9 cellular contexts compared by ENCODE assay signal in the genomic region with DNA sequence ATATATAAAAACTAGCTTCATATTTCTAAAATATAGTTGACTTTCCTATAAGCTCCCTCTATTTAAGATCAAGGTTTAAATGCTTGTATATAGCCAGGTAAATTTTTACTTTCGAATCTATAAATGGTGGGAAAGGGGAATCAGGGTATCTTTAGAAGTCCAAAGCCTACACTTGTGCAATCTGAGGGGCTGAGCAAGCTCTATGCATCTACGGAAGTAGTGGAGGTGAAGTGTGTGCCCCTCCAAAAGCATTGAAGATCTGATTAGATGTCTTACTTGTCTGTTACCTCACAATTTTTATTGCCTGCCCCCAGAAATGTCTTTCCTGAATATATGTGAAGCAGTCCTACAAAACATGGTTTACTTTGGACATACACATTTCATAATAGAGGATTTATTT. TPM values are rescaled to one million over a fixed set of nuclear protein-coding genes. Genes with fewer than 3 reads are reported as not detected.
A peak's percentile ranks its signal among the peaks of the same experiment; 100 is the strongest.
DNase-seq lines count a peak whose midpoint lies in the region; TF ChIP-seq lines count a peak whose summit lies in the region.
"Had no signal": no experiment of that assay in that cellular context is flagged by ENCODE, and none has a peak within 500 bp of the region (broad histone marks: within the 10 kb centered on the region; RNA-seq: fewer than 3 reads in every experiment).

No MANE protein-coding gene starts in this region.

- CTCF ChIA-PET in activated CD4-positive, alpha-beta T cell treated with anti-CD3 and anti-CD28 coated beads, Interleukin-2, amount 10 ng/mL, durations not matched to agents 7 days and 5 days (lab: Charles Lee), result interaction anchor here (1.0 kb wide), 2 partner anchors 24 to 191 kb away, joined by 3 to 5 read pairs; no protein-coding TSS in a partner anchor

- no peaks in the 10 kb centered on the region for H3K36me3 ChIP-seq in stomach smooth muscle (ENCODE audit: control insufficient read depth in 2 of 2, insufficient read depth in 2 of 2, low read length in 2 of 2)

- H3K36me3 Mint-ChIP-seq in activated CD4-positive, alpha-beta T cell treated with anti-CD3 and anti-CD28 coated beads, Interleukin-2, amount 10 ng/mL, durations not matched to agents 7 days and 5 days (ENCODE audit: low read depth), result peaks cover 13% of the 10 kb centered on the region
- H3K36me3 Mint-ChIP-seq in immature natural killer cell, result peaks cover 0 to 4% (median 0%) of the 10 kb centered on the region in 3 donors

- H3K27ac Mint-ChIP-seq in activated CD4-positive, alpha-beta T cell treated with anti-CD3 and anti-CD28 coated beads, Interleukin-2, amount 10 ng/mL, durations not matched to agents 7 days and 5 days, result no peak overlapping the region
- H3K27ac Mint-ChIP-seq in immature natural killer cell, result peak overlapping the region; percentile 80 to 98 (median 94)

- POLR2A ChIA-PET in activated CD4-positive, alpha-beta T cell treated with anti-CD3 and anti-CD28 coated beads, Interleukin-2, amount 10 ng/mL, durations not matched to agents 7 days and 5 days (lab: Charles Lee), result interaction anchor here (0.6 kb wide), 1 partner anchor 801 kb away, joined by 3 read pairs; no protein-coding TSS in a partner anchor

- peaks cover 33% of the 10 kb centered on the region for H3K4me1 Mint-ChIP-seq in activated CD4-positive, alpha-beta T cell treated with anti-CD3 and anti-CD28 coated beads, Interleukin-2, amount 10 ng/mL, durations not matched to agents 7 days and 5 days
- H3K4me1 Mint-ChIP-seq in immature natural killer cell, result peaks cover 42 to 58% of the 10 kb centered on the region in 2 donors

- peak overlapping the region; percentile 86 for H3K4me3 ChIP-seq in WI38 (ENCODE audit: low read depth, low read length)
- H3K4me3 ChIP-seq in stomach smooth muscle (ENCODE audit: low read length in 2 of 2), result peak overlapping the region; percentile 46 to 95

- no peaks in the 10 kb centered on the region for H3K9me3 ChIP-seq in stomach smooth muscle (ENCODE audit: control insufficient read depth in 2 of 2, low read length in 2 of 2)

- no peaks in the 10 kb centered on the region for H3K9me3 Mint-ChIP-seq in activated CD4-positive, alpha-beta T cell treated with anti-CD3 and anti-CD28 coated beads, Interleukin-2, amount 10 ng/mL, durations not matched to agents 7 days and 5 days
- no peaks in the 10 kb centered on the region for H3K9me3 Mint-ChIP-seq in immature natural killer cell

- no peak for DNase-seq in activated CD4-positive, alpha-beta T cell treated with anti-CD3 and anti-CD28 coated beads, Interleukin-2, amount 10 ng/mL, durations not matched to agents 7 days and 5 days
- no peak for DNase-seq in activated CD4-positive, alpha-beta T cell treated with anti-CD3 and anti-CD28 coated beads, Interleukin-2, amount 50 U/mL, for 48 hours
- DNase-seq in immature natural killer cell (no peak), NCI-H1048 (lab: John Stamatoyannopoulos, UW) (no peak), HuH-7 (ENCODE audit: low spot score) (no peak), NCI-H187 (lab: John Stamatoyannopoulos, UW) (no peak)
- DNase-seq: COR-L47 had no signal

- peaks cover 11% of the 10 kb centered on the region for H3K4me1 ChIP-seq in stomach smooth muscle (ENCODE audit: control insufficient read depth, insufficient read depth, low read length)

- no peak overlapping the region for H3K27ac ChIP-seq in stomach smooth muscle (ENCODE audit: low read length)

- no peak for TF ChIP-seq CTCF in WI38 (IDR thresholded peaks at IDR 0.05; ENCODE audit: low read depth, low read length)

- peak overlapping the region; percentile 84 for H3K4me3 Mint-ChIP-seq in activated CD4-positive, alpha-beta T cell treated with anti-CD3 and anti-CD28 coated beads, Interleukin-2, amount 10 ng/mL, durations not matched to agents 7 days and 5 days
- H3K4me3 Mint-ChIP-seq in immature natural killer cell, result peak overlapping the region; percentile 92 to 98 (median 94)

- H3K9ac ChIP-seq in stomach smooth muscle (ENCODE audit: low read length in 2 of 2), result peak overlapping the region; percentile 13 to 89

- no peaks in the 10 kb centered on the region for H3K27me3 Mint-ChIP-seq in activated CD4-positive, alpha-beta T cell treated with anti-CD3 and anti-CD28 coated beads, Interleukin-2, amount 10 ng/mL, durations not matched to agents 7 days and 5 days
- peaks cover 4 to 8% (median 7%) of the 10 kb centered on the region in 3 donors for H3K27me3 Mint-ChIP-seq in immature natural killer cell (ENCODE audit: low read depth in 3 of 3)

- no peaks in the 10 kb centered on the region for H3K27me3 ChIP-seq in stomach smooth muscle (ENCODE audit: control insufficient read depth in 1 of 2, insufficient read depth in 2 of 2, low read length in 2 of 2)

RNA-seq across cellular contexts. Expression of a gene that starts 1.6 kb away (rescaled TPM):
- 10 to 100 TPM; 39.3 to 43.7 TPM for total RNA-seq in activated CD4-positive, alpha-beta T cell treated with anti-CD3 and anti-CD28 coated beads, Interleukin-2, amount 10 ng/mL, durations not matched to agents 7 days and 5 days
- 10 to 100 TPM in 2 of 3 donors, 1 to 10 TPM in 1; 8.1 to 38.1 (median 10.5) TPM for polyA plus RNA-seq in immature natural killer cell
